ENCODE assay signal across 1 cellular context in the genomic region with DNA sequence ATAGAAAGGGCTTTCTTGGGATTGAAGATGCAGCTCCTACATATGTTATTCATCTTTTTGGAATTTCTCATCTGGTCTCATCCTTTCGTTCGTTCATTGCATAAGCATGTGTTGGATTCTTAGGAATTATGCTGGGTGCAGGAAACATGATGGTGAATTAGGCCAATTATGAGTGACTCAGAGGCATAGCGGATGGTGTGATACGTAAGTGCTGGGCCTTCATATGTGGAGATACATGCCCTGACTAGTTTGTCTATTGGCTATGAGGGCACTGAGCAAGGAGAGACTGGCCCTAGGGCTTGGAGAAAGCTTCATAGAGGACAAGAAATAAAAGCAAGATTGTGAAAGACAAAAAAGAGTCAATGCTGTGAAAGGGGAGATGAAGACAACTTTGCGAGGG.
TF ChIP-seq lines count a peak whose summit lies in the region.

No MANE protein-coding gene starts in this region.

TF ChIP-seq in IMR-90, 13 proteins besides CTCF, POLR2A, EP300 and RAD21 (continued from another document):
- TF ChIP-seq, protein P1, sequence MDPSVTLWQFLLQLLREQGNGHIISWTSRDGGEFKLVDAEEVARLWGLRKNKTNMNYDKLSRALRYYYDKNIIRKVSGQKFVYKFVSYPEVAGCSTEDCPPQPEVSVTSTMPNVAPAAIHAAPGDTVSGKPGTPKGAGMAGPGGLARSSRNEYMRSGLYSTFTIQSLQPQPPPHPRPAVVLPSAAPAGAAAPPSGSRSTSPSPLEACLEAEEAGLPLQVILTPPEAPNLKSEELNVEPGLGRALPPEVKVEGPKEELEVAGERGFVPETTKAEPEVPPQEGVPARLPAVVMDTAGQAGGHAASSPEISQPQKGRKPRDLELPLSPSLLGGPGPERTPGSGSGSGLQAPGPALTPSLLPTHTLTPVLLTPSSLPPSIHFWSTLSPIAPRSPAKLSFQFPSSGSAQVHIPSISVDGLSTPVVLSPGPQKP (IDR thresholded peaks at IDR 0.05; ENCODE audit: borderline replicate concordance, low read depth, low read length) = no peak
- TF ChIP-seq CEBPB (IDR thresholded peaks at IDR 0.05; ENCODE audit: low read depth, low read length) (no peak), BHLHE40 (IDR thresholded peaks at IDR 0.05; ENCODE audit: low read depth, low read length) (no peak), NFE2L2 (IDR thresholded peaks at IDR 0.05; ENCODE audit: low read depth, low read length) (no peak)
TF ChIP-seq in IMR-90: peak in this region for 0.
